In genomic region chr7:32496052-32496813, GRCh38 we compare ENCODE assay signal across 8 cellular contexts. TPM values are rescaled to one million over a fixed set of nuclear protein-coding genes. Genes with fewer than 3 reads are reported as not detected.
DNase-seq lines count a peak whose midpoint lies in the region; ATAC-seq and TF ChIP-seq lines count a peak whose summit lies in the region.

No MANE protein-coding gene starts in this region.

- peak overlapping the region; percentile 85 for H3K27ac ChIP-seq in substantia nigra (ENCODE audit: low read depth, low read length, poor library complexity, severe bottlenecking)

- no peaks in the 10 kb centered on the region for H3K9me3 Mint-ChIP-seq in activated naive CD4-positive, alpha-beta T cell treated with anti-CD3 and anti-CD28 coated beads, Interleukin-2, amount 50 U/mL, for 72 hours

- TF ChIP-seq CTCF in GM10266 (IDR thresholded peaks at IDR 0.05; ENCODE audit: control insufficient read depth, insufficient read depth, low read depth, missing control alignments), result no peak

- peak overlapping the region; percentile 89 to 96 for H3K27ac Mint-ChIP-seq in activated naive CD4-positive, alpha-beta T cell treated with anti-CD3 and anti-CD28 coated beads, Interleukin-2, amount 50 U/mL, for 72 hours

- ATAC-seq in HG02943 (IDR thresholded peaks at IDR 0.05; ENCODE audit: low read depth, unreplicated experiment) (peak; percentile 1), HG02973 (IDR thresholded peaks at IDR 0.05; ENCODE audit: unreplicated experiment) (no peak)
- ATAC-seq in activated naive CD4-positive, alpha-beta T cell treated with anti-CD3 and anti-CD28 coated beads, Interleukin-2, amount 50 U/mL, for 72 hours, result no peak

- peak; percentile 25 for DNase-seq in D341Med (ENCODE audit: low spot score)
- DNase-seq in activated naive CD4-positive, alpha-beta T cell treated with anti-CD3 and anti-CD28 coated beads, Interleukin-2, amount 50 U/mL, for 72 hours (ENCODE audit: low spot score in 2 of 2), result no peak
- DNase-seq in inferior parietal cortex (ENCODE audit: extremely low spot score), result peak; percentile 25
- DNase-seq in substantia nigra (lab: John Stamatoyannopoulos, UW), result peak in 1 of 49 donors; percentile 18
- no peak for DNase-seq in GM10266 (ENCODE audit: extremely low spot score)
- DNase-seq in SIG-M5 treated with dmso at 0.1 percent for 504 hours (lab: John Stamatoyannopoulos, UW; ENCODE audit: unreplicated experiment), result no peak

- H3K36me3 Mint-ChIP-seq in activated naive CD4-positive, alpha-beta T cell treated with anti-CD3 and anti-CD28 coated beads, Interleukin-2, amount 50 U/mL, for 72 hours, result peaks cover 8 to 32% of the 10 kb centered on the region in 2 donors

RNA-seq across cellular contexts. Expression of gene AVL9, which starts 0.9 kb away (rescaled TPM):
- 10 to 100 TPM; 56.2 to 62.5 TPM for total RNA-seq in activated naive CD4-positive, alpha-beta T cell treated with anti-CD3 and anti-CD28 coated beads, Interleukin-2, amount 50 U/mL, for 72 hours

RNA-seq across cellular contexts. Expression of gene LSM5, which starts 6.1 kb away (rescaled TPM):
- 100 to 1,000 TPM in 1 of 2 donors, 10 to 100 TPM in 1; 98.1 to 125 TPM for total RNA-seq in activated naive CD4-positive, alpha-beta T cell treated with anti-CD3 and anti-CD28 coated beads, Interleukin-2, amount 50 U/mL, for 72 hours

Comparison
In these comparisons a context has a peak if more than half of its experiments do, and no peak if none do; other contexts are left out.
1. DNase-seq: peak in D341Med (single experiment) and inferior parietal cortex (single experiment); none in activated naive CD4-positive, alpha-beta T cell treated with anti-CD3 and anti-CD28 coated beads, Interleukin-2, amount 50 U/mL, for 72 hours (0 of 2), GM10266 (single experiment) and SIG-M5 treated with dmso at 0.1 percent for 504 hours (single experiment).